1 cellular context compared by ENCODE assay signal in the genomic region with DNA sequence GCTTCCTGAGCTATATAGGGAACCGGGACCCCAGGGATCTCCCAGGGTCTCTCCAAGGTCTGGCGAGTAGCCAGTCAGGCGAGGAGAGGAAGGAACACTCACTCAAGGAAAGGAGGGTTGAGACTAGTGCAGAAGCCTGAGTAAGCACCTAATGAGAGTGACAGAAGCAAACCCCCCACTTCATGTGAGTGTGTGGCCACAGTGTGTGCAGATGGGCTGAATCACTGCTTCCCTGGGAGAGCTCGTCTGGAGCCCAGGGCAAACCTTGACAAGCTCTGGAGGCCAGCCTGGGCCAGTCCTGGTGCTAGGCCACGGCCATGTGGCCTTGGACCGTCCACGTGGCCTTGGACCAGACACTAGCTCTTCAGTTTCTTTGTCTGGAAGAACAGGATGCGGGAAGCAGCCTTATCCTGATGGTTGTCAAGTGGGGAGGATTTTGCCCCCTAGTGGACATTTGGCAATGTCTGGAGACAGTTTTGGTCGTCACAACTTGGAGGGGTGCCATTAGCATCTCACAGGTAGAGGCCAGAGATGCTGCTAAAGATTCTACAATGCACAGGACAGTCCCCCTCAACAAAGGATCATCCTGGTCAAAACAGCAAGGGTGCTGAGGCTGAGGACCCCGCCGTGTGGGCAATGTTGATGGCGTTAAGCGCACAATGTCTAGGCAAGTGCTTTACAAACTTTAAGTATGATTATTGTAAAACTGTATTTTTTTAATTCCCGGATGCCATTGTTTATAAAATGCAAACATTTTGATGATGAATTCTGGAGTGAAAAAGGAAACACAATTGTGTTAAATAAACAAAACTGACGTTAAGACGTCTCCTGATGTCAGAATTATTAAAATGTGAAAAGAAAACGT.
TF ChIP-seq lines count a peak whose summit lies in the region.

No MANE protein-coding gene starts in this region.

TF ChIP-seq in HepG2, 621 proteins besides CTCF, POLR2A, EP300 and RAD21 (continued from another document and continues in another):
- TF ChIP-seq NFIB (CRISPR knock-in tag; IDR thresholded peaks at IDR 0.05; ENCODE audit: borderline replicate concordance), result no peak
- no peak for TF ChIP-seq SP140L (CRISPR knock-in tag; IDR thresholded peaks at IDR 0.05; ENCODE audit: borderline replicate concordance)
- no peak for TF ChIP-seq GPN1 (CRISPR knock-in tag; IDR thresholded peaks at IDR 0.05; ENCODE audit: borderline replicate concordance)
- TF ChIP-seq TCF12 (IDR thresholded peaks at IDR 0.05), result no peak
- 0 out of 2 replicates have a peak, but pooled peaks have one; percentile 47 for TF ChIP-seq TCF12 (CRISPR knock-in tag; IDR thresholded peaks at IDR 0.05)
- no peak for TF ChIP-seq MZF1 (CRISPR knock-in tag; IDR thresholded peaks at IDR 0.05; ENCODE audit: borderline replicate concordance)
- TF ChIP-seq KLF16 (CRISPR knock-in tag; IDR thresholded peaks at IDR 0.05), result peak in 1 of 2 experiments; percentile 89; a peak in 2 of 4 replicates
- TF ChIP-seq, protein P1, sequence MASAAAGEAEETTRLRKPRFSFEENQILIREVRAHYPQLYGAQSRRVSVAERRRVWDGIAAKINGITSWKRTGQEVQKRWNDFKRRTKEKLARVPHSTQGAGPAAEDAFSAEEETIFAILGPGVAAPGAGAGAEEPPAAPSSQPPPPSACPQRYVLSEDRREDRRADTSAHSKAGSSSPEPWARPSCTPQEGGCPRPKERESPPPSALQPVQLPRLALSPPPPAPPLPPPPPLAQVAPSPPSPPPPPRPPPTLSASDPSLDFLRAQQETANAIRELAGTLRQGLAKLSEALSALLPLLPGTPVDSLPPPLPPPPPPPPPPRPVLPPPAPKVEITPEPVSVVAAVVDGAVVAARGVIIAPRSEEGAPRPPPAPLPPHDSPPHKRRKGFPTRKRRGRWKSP (CRISPR knock-in tag; IDR thresholded peaks at IDR 0.05), result peak; percentile 83; the same call in 1 of the 2 replicates
- TF ChIP-seq ZNF761 (CRISPR knock-in tag; conservative IDR thresholded peaks at IDR 0.05), result no peak
- no peak for TF ChIP-seq ZNF552 (CRISPR knock-in tag; IDR thresholded peaks at IDR 0.05; ENCODE audit: borderline replicate concordance)
- peak; percentile 65; the same call in 1 of the 2 replicates for TF ChIP-seq ZNF709 (CRISPR knock-in tag; IDR thresholded peaks at IDR 0.05)
- TF ChIP-seq ZMYM2 (CRISPR knock-in tag; IDR thresholded peaks at IDR 0.05), result peak; percentile 40; the same call in 1 of the 2 replicates
- TF ChIP-seq ZFP82 (CRISPR knock-in tag; IDR thresholded peaks at IDR 0.05; ENCODE audit: borderline replicate concordance), result no peak
- TF ChIP-seq CREB1 (IDR thresholded peaks at IDR 0.05), result no peak
- TF ChIP-seq CREB1 (CRISPR knock-in tag; IDR thresholded peaks at IDR 0.05), result no peak; the same call in 1 of the 2 replicates
- 0 out of 2 replicates have a peak, but pooled peaks have one; percentile 49 for TF ChIP-seq ARHGAP35 (CRISPR knock-in tag; IDR thresholded peaks at IDR 0.05; ENCODE audit: borderline replicate concordance)
- TF ChIP-seq ZNF816 (CRISPR knock-in tag; IDR thresholded peaks at IDR 0.05; ENCODE audit: borderline replicate concordance), result no peak
- TF ChIP-seq TOPORS (CRISPR knock-in tag; IDR thresholded peaks at IDR 0.05), result no peak
- TF ChIP-seq KDM3A (CRISPR knock-in tag; IDR thresholded peaks at IDR 0.05; ENCODE audit: low read depth), result no peak
- peak; percentile 51 for TF ChIP-seq MED8 (CRISPR knock-in tag; IDR thresholded peaks at IDR 0.05; ENCODE audit: insufficient replicate concordance)
- no peak for TF ChIP-seq IKZF1 (IDR thresholded peaks at IDR 0.05)
- TF ChIP-seq, protein P2, sequence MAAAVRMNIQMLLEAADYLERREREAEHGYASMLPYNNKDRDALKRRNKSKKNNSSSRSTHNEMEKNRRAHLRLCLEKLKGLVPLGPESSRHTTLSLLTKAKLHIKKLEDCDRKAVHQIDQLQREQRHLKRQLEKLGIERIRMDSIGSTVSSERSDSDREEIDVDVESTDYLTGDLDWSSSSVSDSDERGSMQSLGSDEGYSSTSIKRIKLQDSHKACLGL (CRISPR knock-in tag; IDR thresholded peaks at IDR 0.05), result peak; percentile 84
- peak; percentile 69; the same call in 1 of the 2 replicates for TF ChIP-seq HMG20A (CRISPR knock-in tag; IDR thresholded peaks at IDR 0.05; ENCODE audit: borderline replicate concordance)
- peak; percentile 47; the same call in 1 of the 2 replicates for TF ChIP-seq IRX3 (CRISPR knock-in tag; IDR thresholded peaks at IDR 0.05; ENCODE audit: borderline replicate concordance, low read depth)
- 0 out of 2 replicates have a peak, but pooled peaks have one; percentile 40 for TF ChIP-seq CBFB (CRISPR knock-in tag; IDR thresholded peaks at IDR 0.05)
- no peak for TF ChIP-seq ZNF382 (CRISPR knock-in tag; IDR thresholded peaks at IDR 0.05; ENCODE audit: borderline replicate concordance)
- TF ChIP-seq ZNF121 (CRISPR knock-in tag; IDR thresholded peaks at IDR 0.05), result peak; percentile 68
- no peak for TF ChIP-seq ZNF510 (CRISPR knock-in tag; IDR thresholded peaks at IDR 0.05; ENCODE audit: low read depth)
- TF ChIP-seq HCFC1 (IDR thresholded peaks at IDR 0.05; ENCODE audit: low read depth, low read length), result no peak
- TF ChIP-seq RNF2 (conservative IDR thresholded peaks at IDR 0.05; ENCODE audit: low read depth), result peak; percentile 72; the same call in 1 of the 2 replicates
- TF ChIP-seq, protein P3, sequence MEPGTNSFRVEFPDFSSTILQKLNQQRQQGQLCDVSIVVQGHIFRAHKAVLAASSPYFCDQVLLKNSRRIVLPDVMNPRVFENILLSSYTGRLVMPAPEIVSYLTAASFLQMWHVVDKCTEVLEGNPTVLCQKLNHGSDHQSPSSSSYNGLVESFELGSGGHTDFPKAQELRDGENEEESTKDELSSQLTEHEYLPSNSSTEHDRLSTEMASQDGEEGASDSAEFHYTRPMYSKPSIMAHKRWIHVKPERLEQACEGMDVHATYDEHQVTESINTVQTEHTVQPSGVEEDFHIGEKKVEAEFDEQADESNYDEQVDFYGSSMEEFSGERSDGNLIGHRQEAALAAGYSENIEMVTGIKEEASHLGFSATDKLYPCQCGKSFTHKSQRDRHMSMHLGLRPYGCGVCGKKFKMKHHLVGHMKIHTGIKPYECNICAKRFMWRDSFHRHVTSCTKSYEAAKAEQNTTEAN (CRISPR knock-in tag; conservative IDR thresholded peaks at IDR 0.05), result peak; percentile 76; the same call in 1 of the 2 replicates
- TF ChIP-seq KLF6 (CRISPR knock-in tag; IDR thresholded peaks at IDR 0.05), result peak; percentile 96
- TF ChIP-seq ZNF772 (CRISPR knock-in tag; IDR thresholded peaks at IDR 0.05), result peak; percentile 73
- no peak for TF ChIP-seq ZFP36L1 (CRISPR knock-in tag; IDR thresholded peaks at IDR 0.05)
- peak; percentile 58; the same call in 1 of the 2 replicates for TF ChIP-seq ZNF232 (CRISPR knock-in tag; IDR thresholded peaks at IDR 0.05; ENCODE audit: borderline replicate concordance)
- TF ChIP-seq, protein P4, sequence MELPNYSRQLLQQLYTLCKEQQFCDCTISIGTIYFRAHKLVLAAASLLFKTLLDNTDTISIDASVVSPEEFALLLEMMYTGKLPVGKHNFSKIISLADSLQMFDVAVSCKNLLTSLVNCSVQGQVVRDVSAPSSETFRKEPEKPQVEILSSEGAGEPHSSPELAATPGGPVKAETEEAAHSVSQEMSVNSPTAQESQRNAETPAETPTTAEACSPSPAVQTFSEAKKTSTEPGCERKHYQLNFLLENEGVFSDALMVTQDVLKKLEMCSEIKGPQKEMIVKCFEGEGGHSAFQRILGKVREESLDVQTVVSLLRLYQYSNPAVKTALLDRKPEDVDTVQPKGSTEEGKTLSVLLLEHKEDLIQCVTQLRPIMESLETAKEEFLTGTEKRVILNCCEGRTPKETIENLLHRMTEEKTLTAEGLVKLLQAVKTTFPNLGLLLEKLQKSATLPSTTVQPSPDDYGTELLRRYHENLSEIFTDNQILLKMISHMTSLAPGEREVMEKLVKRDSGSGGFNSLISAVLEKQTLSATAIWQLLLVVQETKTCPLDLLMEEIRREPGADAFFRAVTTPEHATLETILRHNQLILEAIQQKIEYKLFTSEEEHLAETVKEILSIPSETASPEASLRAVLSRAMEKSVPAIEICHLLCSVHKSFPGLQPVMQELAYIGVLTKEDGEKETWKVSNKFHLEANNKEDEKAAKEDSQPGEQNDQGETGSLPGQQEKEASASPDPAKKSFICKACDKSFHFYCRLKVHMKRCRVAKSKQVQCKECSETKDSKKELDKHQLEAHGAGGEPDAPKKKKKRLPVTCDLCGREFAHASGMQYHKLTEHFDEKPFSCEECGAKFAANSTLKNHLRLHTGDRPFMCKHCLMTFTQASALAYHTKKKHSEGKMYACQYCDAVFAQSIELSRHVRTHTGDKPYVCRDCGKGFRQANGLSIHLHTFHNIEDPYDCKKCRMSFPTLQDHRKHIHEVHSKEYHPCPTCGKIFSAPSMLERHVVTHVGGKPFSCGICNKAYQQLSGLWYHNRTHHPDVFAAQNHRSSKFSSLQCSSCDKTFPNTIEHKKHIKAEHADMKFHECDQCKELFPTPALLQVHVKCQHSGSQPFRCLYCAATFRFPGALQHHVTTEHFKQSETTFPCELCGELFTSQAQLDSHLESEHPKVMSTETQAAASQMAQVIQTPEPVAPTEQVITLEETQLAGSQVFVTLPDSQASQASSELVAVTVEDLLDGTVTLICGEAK (IDR thresholded peaks at IDR 0.05), result no peak
- TF ChIP-seq, protein P4 (CRISPR knock-in tag; IDR thresholded peaks at IDR 0.05), result peak; percentile 67; the same call in 1 of the 2 replicates
- TF ChIP-seq, protein P5, sequence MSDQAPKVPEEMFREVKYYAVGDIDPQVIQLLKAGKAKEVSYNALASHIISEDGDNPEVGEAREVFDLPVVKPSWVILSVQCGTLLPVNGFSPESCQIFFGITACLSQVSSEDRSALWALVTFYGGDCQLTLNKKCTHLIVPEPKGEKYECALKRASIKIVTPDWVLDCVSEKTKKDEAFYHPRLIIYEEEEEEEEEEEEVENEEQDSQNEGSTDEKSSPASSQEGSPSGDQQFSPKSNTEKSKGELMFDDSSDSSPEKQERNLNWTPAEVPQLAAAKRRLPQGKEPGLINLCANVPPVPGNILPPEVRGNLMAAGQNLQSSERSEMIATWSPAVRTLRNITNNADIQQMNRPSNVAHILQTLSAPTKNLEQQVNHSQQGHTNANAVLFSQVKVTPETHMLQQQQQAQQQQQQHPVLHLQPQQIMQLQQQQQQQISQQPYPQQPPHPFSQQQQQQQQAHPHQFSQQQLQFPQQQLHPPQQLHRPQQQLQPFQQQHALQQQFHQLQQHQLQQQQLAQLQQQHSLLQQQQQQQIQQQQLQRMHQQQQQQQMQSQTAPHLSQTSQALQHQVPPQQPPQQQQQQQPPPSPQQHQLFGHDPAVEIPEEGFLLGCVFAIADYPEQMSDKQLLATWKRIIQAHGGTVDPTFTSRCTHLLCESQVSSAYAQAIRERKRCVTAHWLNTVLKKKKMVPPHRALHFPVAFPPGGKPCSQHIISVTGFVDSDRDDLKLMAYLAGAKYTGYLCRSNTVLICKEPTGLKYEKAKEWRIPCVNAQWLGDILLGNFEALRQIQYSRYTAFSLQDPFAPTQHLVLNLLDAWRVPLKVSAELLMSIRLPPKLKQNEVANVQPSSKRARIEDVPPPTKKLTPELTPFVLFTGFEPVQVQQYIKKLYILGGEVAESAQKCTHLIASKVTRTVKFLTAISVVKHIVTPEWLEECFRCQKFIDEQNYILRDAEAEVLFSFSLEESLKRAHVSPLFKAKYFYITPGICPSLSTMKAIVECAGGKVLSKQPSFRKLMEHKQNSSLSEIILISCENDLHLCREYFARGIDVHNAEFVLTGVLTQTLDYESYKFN (CRISPR knock-in tag; conservative IDR thresholded peaks at IDR 0.05), result peak; percentile 62
- TF ChIP-seq MIXL1 (CRISPR knock-in tag; IDR thresholded peaks at IDR 0.05), result peak; percentile 69; the same call in 1 of the 2 replicates
- no peak for TF ChIP-seq FOXA1 (IDR thresholded peaks at IDR 0.05)
- TF ChIP-seq FOXA1 (CRISPR knock-in tag; IDR thresholded peaks at IDR 0.05), result peak; percentile 27; the same call in 1 of the 2 replicates
- TF ChIP-seq, protein P6, sequence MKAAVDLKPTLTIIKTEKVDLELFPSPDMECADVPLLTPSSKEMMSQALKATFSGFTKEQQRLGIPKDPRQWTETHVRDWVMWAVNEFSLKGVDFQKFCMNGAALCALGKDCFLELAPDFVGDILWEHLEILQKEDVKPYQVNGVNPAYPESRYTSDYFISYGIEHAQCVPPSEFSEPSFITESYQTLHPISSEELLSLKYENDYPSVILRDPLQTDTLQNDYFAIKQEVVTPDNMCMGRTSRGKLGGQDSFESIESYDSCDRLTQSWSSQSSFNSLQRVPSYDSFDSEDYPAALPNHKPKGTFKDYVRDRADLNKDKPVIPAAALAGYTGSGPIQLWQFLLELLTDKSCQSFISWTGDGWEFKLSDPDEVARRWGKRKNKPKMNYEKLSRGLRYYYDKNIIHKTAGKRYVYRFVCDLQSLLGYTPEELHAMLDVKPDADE (CRISPR knock-in tag; IDR thresholded peaks at IDR 0.05), result no peak
- TF ChIP-seq ZNF30 (CRISPR knock-in tag; IDR thresholded peaks at IDR 0.05), result no peak
- TF ChIP-seq SMYD3 (CRISPR knock-in tag; IDR thresholded peaks at IDR 0.05), result 0 out of 2 replicates have a peak, but pooled peaks have one; percentile 32
- no peak for TF ChIP-seq BHLHE40 (IDR thresholded peaks at IDR 0.05; ENCODE audit: low read length)
- no peak for TF ChIP-seq NFATC3 (CRISPR knock-in tag; IDR thresholded peaks at IDR 0.05)
- no peak for TF ChIP-seq ZNF724P (CRISPR knock-in tag; IDR thresholded peaks at IDR 0.05; ENCODE audit: borderline replicate concordance)
- TF ChIP-seq SMAD9 (CRISPR knock-in tag; IDR thresholded peaks at IDR 0.05), result no peak
- TF ChIP-seq ZBTB7A (CRISPR knock-in tag; IDR thresholded peaks at IDR 0.05), result peak; percentile 59; the same call in 1 of the 2 replicates
- no peak for TF ChIP-seq ZNF260 (CRISPR knock-in tag; IDR thresholded peaks at IDR 0.05; ENCODE audit: borderline replicate concordance, low read depth)
- TF ChIP-seq RFXANK (CRISPR knock-in tag; IDR thresholded peaks at IDR 0.05), result no peak
